13 cellular contexts compared by ENCODE assay signal in the genomic region with DNA sequence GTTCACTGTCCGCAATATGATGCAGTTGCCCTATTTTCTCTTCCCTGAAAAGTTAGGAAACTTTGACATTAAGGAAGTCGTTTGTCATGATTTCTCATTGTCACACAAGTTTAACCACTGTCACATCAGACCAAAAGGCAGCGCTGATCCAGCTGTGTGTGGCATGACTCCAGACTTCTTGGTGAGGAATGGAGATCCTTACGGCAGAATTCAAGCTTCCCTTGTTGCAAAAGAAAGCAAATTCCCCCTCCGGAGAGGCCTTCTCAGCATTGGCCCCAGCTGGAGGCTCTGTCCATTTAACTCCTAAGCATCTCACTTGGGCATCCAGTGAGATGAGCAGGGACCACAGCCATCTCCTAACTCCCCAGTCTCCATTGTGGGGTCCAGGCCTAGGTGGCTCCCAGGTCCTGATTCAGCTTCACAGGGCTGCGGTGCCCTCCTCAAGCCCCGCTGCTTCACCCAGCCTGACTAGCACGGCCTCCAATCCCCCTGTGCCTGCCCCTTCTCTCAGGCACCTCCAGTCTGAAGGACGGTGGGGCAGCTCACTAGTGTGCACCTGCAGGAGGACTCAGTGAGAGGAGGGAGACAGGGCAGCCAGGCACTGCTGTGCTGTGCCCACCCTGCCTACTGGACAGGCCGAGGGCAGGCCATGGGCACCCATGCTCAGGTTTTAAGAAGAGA.
DNase-seq lines count a peak whose midpoint lies in the region; ATAC-seq and TF ChIP-seq lines count a peak whose summit lies in the region.
"Had no signal": no experiment of that assay in that cellular context is flagged by ENCODE, and none has a peak within 500 bp of the region (broad histone marks: within the 10 kb centered on the region; RNA-seq: fewer than 3 reads in every experiment).

No MANE protein-coding gene starts in this region.

- H3K9me3 ChIP-seq in right atrium auricular region (no peaks in the 10 kb centered on the region), esophagus squamous epithelium (no peaks in the 10 kb centered on the region), osteoblast (ENCODE audit: low read depth, low read length) (no peaks in the 10 kb centered on the region), uterus (no peaks in the 10 kb centered on the region)

- no peak for ATAC-seq in activated CD8-positive, alpha-beta T cell treated with anti-CD3 and anti-CD28 coated beads, Interleukin-2, amount 10 ng/mL, durations not matched to agents 7 days and 5 days

- no peaks in the 10 kb centered on the region for H3K79me2 ChIP-seq in osteoblast (ENCODE audit: insufficient read depth, low read length)

- DNase-seq in right atrium auricular region (ENCODE audit: low spot score) (no peak), cardiac septum (ENCODE audit: low spot score) (no peak), esophagus squamous epithelium (lab: John Stamatoyannopoulos, UW) (no peak), osteoblast (ENCODE audit: insufficient read length, low spot score, missing footprints) (peak; percentile 68), uterus (no peak), CD14-positive monocyte (ENCODE audit: low spot score) (no peak), foreskin melanocyte (no peak)
- DNase-seq in activated CD8-positive, alpha-beta T cell treated with anti-CD3 and anti-CD28 coated beads, Interleukin-2, amount 10 ng/mL, durations not matched to agents 7 days and 5 days, result no peak
- DNase-seq: activated naive CD4-positive, alpha-beta T cell treated with anti-CD3 and anti-CD28 coated beads for 36 hours; GOT3; NCI-H1092; T1000 had no signal

- no peaks in the 10 kb centered on the region for H4K20me1 ChIP-seq in osteoblast (ENCODE audit: insufficient read depth, low read length)

- H3K9me3 Mint-ChIP-seq in activated CD8-positive, alpha-beta T cell treated with anti-CD3 and anti-CD28 coated beads, Interleukin-2, amount 10 ng/mL, durations not matched to agents 7 days and 5 days (ENCODE audit: insufficient read depth), result peaks cover 9% of the 10 kb centered on the region
- peaks cover 0 to 10% (median 8%) of the 10 kb centered on the region in 7 donors for H3K9me3 Mint-ChIP-seq in CD14-positive monocyte
- H3K9me3 Mint-ChIP-seq: memory B cell had no signal

- WGBS in esophagus squamous epithelium, 2 donors, result 54 to 63% methylated on average over 4 to 5 of the region's 10 CpGs

- peaks cover 34% of the 10 kb centered on the region for H3K4me1 Mint-ChIP-seq in activated CD8-positive, alpha-beta T cell treated with anti-CD3 and anti-CD28 coated beads, Interleukin-2, amount 10 ng/mL, durations not matched to agents 7 days and 5 days (ENCODE audit: low read depth)
- peaks cover 11% of the 10 kb centered on the region for H3K4me1 Mint-ChIP-seq in CD14-positive monocyte

- H3K36me3 ChIP-seq in right atrium auricular region (no peaks in the 10 kb centered on the region), esophagus squamous epithelium (no peaks in the 10 kb centered on the region), osteoblast (ENCODE audit: insufficient read depth, low read length) (no peaks in the 10 kb centered on the region), uterus (no peaks in the 10 kb centered on the region)

- H3K27ac ChIP-seq in right atrium auricular region (peak overlapping the region; percentile 73 to 76), esophagus squamous epithelium (peak overlapping the region; percentile 38 to 77 (median 58)), osteoblast (ENCODE audit: low read depth, low read length) (peak overlapping the region; percentile 87), uterus (peak overlapping the region; percentile 72 to 77)

- CTCF ChIA-PET in activated CD8-positive, alpha-beta T cell treated with anti-CD3 and anti-CD28 coated beads, Interleukin-2, amount 10 ng/mL, durations not matched to agents 7 days and 5 days (lab: Charles Lee), result interaction anchor here (1.8 kb wide), 1 partner anchor 84 kb away, joined by 8 read pairs; no protein-coding TSS in a partner anchor

- peaks cover 8% of the 10 kb centered on the region for H3K36me3 Mint-ChIP-seq in activated CD8-positive, alpha-beta T cell treated with anti-CD3 and anti-CD28 coated beads, Interleukin-2, amount 10 ng/mL, durations not matched to agents 7 days and 5 days (ENCODE audit: low read depth)
- peaks cover 0 to 7% of the 10 kb centered on the region in 2 donors for H3K36me3 Mint-ChIP-seq in CD14-positive monocyte
- H3K36me3 Mint-ChIP-seq: memory B cell had no signal

- H3K4me2 ChIP-seq in osteoblast (ENCODE audit: insufficient read depth, low read length), result peak overlapping the region; percentile 68

- POLR2A ChIA-PET in activated CD8-positive, alpha-beta T cell treated with anti-CD3 and anti-CD28 coated beads, Interleukin-2, amount 10 ng/mL, durations not matched to agents 7 days and 5 days (lab: Charles Lee), result no interaction called here

- H3K4me3 Mint-ChIP-seq in activated CD8-positive, alpha-beta T cell treated with anti-CD3 and anti-CD28 coated beads, Interleukin-2, amount 10 ng/mL, durations not matched to agents 7 days and 5 days, result no peak overlapping the region
- H3K4me3 Mint-ChIP-seq in CD14-positive monocyte, result no peak overlapping the region
- H3K4me3 Mint-ChIP-seq: activated naive CD4-positive, alpha-beta T cell treated with anti-CD3 and anti-CD28 coated beads for 36 hours; memory B cell had no signal

- H3K4me3 ChIP-seq in right atrium auricular region (no peak overlapping the region), esophagus squamous epithelium (no peak overlapping the region), osteoblast (ENCODE audit: insufficient read depth, low read length) (peak overlapping the region; percentile 23), uterus (no peak overlapping the region)

- peaks cover 0 to 40% of the 10 kb centered on the region in 2 donors for H3K4me1 ChIP-seq in right atrium auricular region
- peaks cover 10 to 40% (median 10%) of the 10 kb centered on the region in 3 donors for H3K4me1 ChIP-seq in esophagus squamous epithelium
- peaks cover 27% of the 10 kb centered on the region for H3K4me1 ChIP-seq in osteoblast (ENCODE audit: insufficient read depth, low read length)
- H3K4me1 ChIP-seq in uterus, result no peaks in the 10 kb centered on the region

- intact Hi-C loops in cardiac septum (cut with DNase I) (loop anchor here (5.0 kb wide), 1 partner anchor 75 kb away; no protein-coding TSS in a partner anchor), esophagus squamous epithelium (cut with DNase I) (no loop called here), uterus (cut with DNase I; ENCODE audit: low total_unique reads) (no loop called here), CD14-positive monocyte (cut with micrococcal nuclease) (no loop called here)

- H3K27me3 ChIP-seq in right atrium auricular region, result no peaks in the 10 kb centered on the region
- H3K27me3 ChIP-seq in esophagus squamous epithelium, result no peaks in the 10 kb centered on the region
- H3K27me3 ChIP-seq in osteoblast (ENCODE audit: insufficient read depth, low read length), result no peaks in the 10 kb centered on the region
- H3K27me3 ChIP-seq in uterus, result no peaks in the 10 kb centered on the region

- TF ChIP-seq POLR2A in esophagus squamous epithelium (IDR thresholded peaks at IDR 0.05) (no peak), uterus (IDR thresholded peaks at IDR 0.05) (no peak)

- TF ChIP-seq CTCF in right atrium auricular region (IDR thresholded peaks at IDR 0.05) (no peak), esophagus squamous epithelium (IDR thresholded peaks at IDR 0.05) (no peak), osteoblast (IDR thresholded peaks at IDR 0.05; ENCODE audit: extremely low read depth, low read depth, low read length) (no peak), uterus (IDR thresholded peaks at IDR 0.05) (no peak), CD14-positive monocyte (IDR thresholded peaks at IDR 0.05) (no peak)

- H3K27ac Mint-ChIP-seq in activated CD8-positive, alpha-beta T cell treated with anti-CD3 and anti-CD28 coated beads, Interleukin-2, amount 10 ng/mL, durations not matched to agents 7 days and 5 days, result no peak overlapping the region
- H3K27ac Mint-ChIP-seq in CD14-positive monocyte, result no peak overlapping the region
- H3K27ac Mint-ChIP-seq: activated naive CD4-positive, alpha-beta T cell treated with anti-CD3 and anti-CD28 coated beads for 36 hours; memory B cell had no signal

- peaks cover 15% of the 10 kb centered on the region for H3K27me3 Mint-ChIP-seq in activated CD8-positive, alpha-beta T cell treated with anti-CD3 and anti-CD28 coated beads, Interleukin-2, amount 10 ng/mL, durations not matched to agents 7 days and 5 days (ENCODE audit: low read depth)
- peaks cover 18 to 20% (median 18%) of the 10 kb centered on the region in 3 donors for H3K27me3 Mint-ChIP-seq in CD14-positive monocyte (ENCODE audit: low read depth in 3 of 3)

- H2AFZ ChIP-seq in osteoblast (ENCODE audit: low read length), result peak overlapping the region; percentile 81
